Comparison of ENCODE assay signal across 10 cellular contexts in the genomic region with DNA sequence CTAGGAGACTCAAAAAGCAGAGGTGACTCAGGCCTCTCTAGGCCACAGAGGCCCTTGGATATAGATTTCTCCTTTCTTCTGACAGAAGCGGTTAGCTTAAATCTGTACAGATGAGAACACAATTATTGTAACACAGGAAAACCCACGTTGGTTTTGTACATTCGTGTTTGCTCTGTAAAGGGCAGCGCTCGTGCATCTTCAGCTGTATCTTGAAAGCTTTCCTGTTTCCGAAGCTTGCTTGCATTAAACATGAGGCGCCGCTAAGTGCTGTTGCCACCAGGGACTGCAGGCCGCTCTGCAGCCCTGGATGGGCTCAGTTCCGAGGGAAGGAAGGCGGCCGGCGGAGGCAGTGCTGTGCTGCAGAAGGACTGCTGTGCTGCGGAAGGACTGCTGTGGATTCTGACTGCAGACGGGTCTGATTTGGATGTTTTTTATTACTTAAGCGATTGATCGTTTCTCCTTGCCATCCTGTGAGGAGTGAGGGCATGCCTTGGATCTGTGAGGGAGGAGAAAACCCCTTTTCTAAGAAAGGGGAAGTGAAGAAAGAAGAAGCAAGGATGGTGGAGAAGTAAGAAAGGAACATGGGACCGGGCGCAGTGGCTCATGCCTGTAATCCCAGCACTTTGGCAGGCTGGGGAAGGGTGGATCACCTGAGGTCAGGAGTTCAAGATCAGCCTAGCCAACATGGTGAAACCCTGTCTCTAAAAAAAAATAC. TPM values are rescaled to one million over a fixed set of nuclear protein-coding genes. Genes with fewer than 3 reads are reported as not detected.
DNase-seq lines count a peak whose midpoint lies in the region; ATAC-seq, FAIRE-seq and TF ChIP-seq lines count a peak whose summit lies in the region.
"Had no signal": no experiment of that assay in that cellular context is flagged by ENCODE, and none has a peak within 500 bp of the region (broad histone marks: within the 10 kb centered on the region; RNA-seq: fewer than 3 reads in every experiment).

No MANE protein-coding gene starts in this region.

- no peak for FAIRE-seq in GM12878 (lab: Jason Lieb, UNC)

- H4K20me1 ChIP-seq in GM12878 (ENCODE audit: control insufficient read depth, insufficient read depth) = no peaks in the 10 kb centered on the region

- peak overlapping the region; percentile 60 for H3K4me3 Mint-ChIP-seq in activated CD4-positive, alpha-beta T cell treated with anti-CD3 and anti-CD28 coated beads, Interleukin-2, amount 10 ng/mL, durations not matched to agents 24 days and 14 days
- peak overlapping the region in 2 of 10 donors; percentile 10 to 18 for H3K4me3 Mint-ChIP-seq in naive thymus-derived CD4-positive, alpha-beta T cell
- H3K4me3 Mint-ChIP-seq: stimulated activated naive CD8-positive, alpha-beta T cell treated with anti-CD3 and anti-CD28 coated beads, Interleukin-15, Interleukin-2, amounts not matched to agents 100 ng/mL and 50 ng/mL, for 24 hours had no signal

- peak; percentile 68 for DNase-seq in activated CD4-positive, alpha-beta T cell treated with anti-CD3 and anti-CD28 coated beads, Interleukin-2, amount 10 ng/mL, durations not matched to agents 24 days and 14 days
- DNase-seq in activated CD4-positive, alpha-beta T cell treated with anti-CD3 and anti-CD28 coated beads, Interleukin-2, amount 50 U/mL, for 4 hours = no peak
- no peak for DNase-seq in GM12878 (ENCODE audit: low read depth, low spot score)
- DNase-seq in naive thymus-derived CD4-positive, alpha-beta T cell = no peak
- DNase-seq in T-helper 9 cell = no peak
- DNase-seq in RWPE1 (ENCODE audit: low spot score) = no peak

- 37% methylated on average over 19 of the region's 19 CpGs for WGBS in GM12878 (ENCODE audit: insufficient coverage, insufficient replicate concordance, low lambda C conversion rate, missing lambda C conversion rate)

- H3K27me3 ChIP-seq in GM12878 (replicated peaks in 1 of 2; ENCODE audit: control insufficient read depth in 2 of 2, insufficient read depth in 2 of 2, low read length in 1 of 2) = no peaks in the 10 kb centered on the region; a peak in 1 of 4 replicates
- peaks cover 0 to 5% of the 10 kb centered on the region in 2 donors for H3K27me3 ChIP-seq in naive thymus-derived CD4-positive, alpha-beta T cell (ENCODE audit: control insufficient read depth in 2 of 2, insufficient read depth in 2 of 2, low read length in 2 of 2)
- H3K27me3 ChIP-seq: SJSA1 had no signal

- peaks cover 38% of the 10 kb centered on the region for H3K27me3 Mint-ChIP-seq in activated CD4-positive, alpha-beta T cell treated with anti-CD3 and anti-CD28 coated beads, Interleukin-2, amount 10 ng/mL, durations not matched to agents 24 days and 14 days
- H3K27me3 Mint-ChIP-seq in naive thymus-derived CD4-positive, alpha-beta T cell = peaks cover 36 to 78% (median 50%) of the 10 kb centered on the region in 5 donors

- no peaks in the 10 kb centered on the region for H3K9me3 Mint-ChIP-seq in activated CD4-positive, alpha-beta T cell treated with anti-CD3 and anti-CD28 coated beads, Interleukin-2, amount 10 ng/mL, durations not matched to agents 24 days and 14 days
- no peaks in the 10 kb centered on the region for H3K9me3 Mint-ChIP-seq in naive thymus-derived CD4-positive, alpha-beta T cell
- H3K9me3 Mint-ChIP-seq: stimulated activated naive CD8-positive, alpha-beta T cell treated with anti-CD3 and anti-CD28 coated beads, Interleukin-15, Interleukin-2, amounts not matched to agents 100 ng/mL and 50 ng/mL, for 24 hours had no signal

- H3K4me2 ChIP-seq in GM12878 (ENCODE audit: control insufficient read depth, insufficient read depth) = peak overlapping the region; percentile 36

- H3K36me3 Mint-ChIP-seq in activated CD4-positive, alpha-beta T cell treated with anti-CD3 and anti-CD28 coated beads, Interleukin-2, amount 10 ng/mL, durations not matched to agents 24 days and 14 days (ENCODE audit: low read depth) = no peaks in the 10 kb centered on the region
- H3K36me3 Mint-ChIP-seq in naive thymus-derived CD4-positive, alpha-beta T cell = no peaks in the 10 kb centered on the region

- POLR2A ChIA-PET in GM12878 (lab: Charles Lee) = no interaction called here
- POLR2A ChIA-PET in naive thymus-derived CD4-positive, alpha-beta T cell (lab: Charles Lee) = no interaction called here
- POLR2A ChIA-PET in RWPE1 (lab: Yijun Ruan, JAX; ENCODE audit: low non-redundant PET) = no interaction called here

- TF ChIP-seq CTCF in GM12878 (IDR thresholded peaks at IDR 0.05 in 2 of 3, conservative IDR thresholded peaks at IDR 0.05 in 1 of 3; ENCODE audit: control insufficient read depth in 2 of 3, extremely low read depth in 1 of 3, insufficient read depth in 1 of 3, low read depth in 3 of 3, low read length in 3 of 3) (no peak), RWPE1 (conservative IDR thresholded peaks at IDR 0.05; ENCODE audit: low read depth) (no peak)

- intact Hi-C loops in activated CD4-positive, alpha-beta T cell treated with anti-CD3 and anti-CD28 coated beads, Interleukin-2, amount 10 ng/mL, durations not matched to agents 24 days and 14 days (cut with micrococcal nuclease) = loop anchor here (5.0 to 10.0 kb wide), 3 partner anchors 142 to 403 kb away; a partner anchor contains a TSS
- intact Hi-C loops in GM12878 (cut with micrococcal nuclease; ENCODE audit: unreplicated experiment) = loop anchor here (5.0 to 10.0 kb wide), 2 partner anchors 140 to 323 kb away; no protein-coding TSS in a partner anchor
- intact Hi-C loops in naive thymus-derived CD4-positive, alpha-beta T cell (cut with micrococcal nuclease) = loop anchor here (5.0 kb wide), 3 partner anchors 62 to 1512 kb away; a partner anchor contains a TSS

- no peak overlapping the region for H3K27ac ChIP-seq in GM12878 (ENCODE audit: control insufficient read depth, insufficient read depth)
- H3K27ac ChIP-seq in naive thymus-derived CD4-positive, alpha-beta T cell (ENCODE audit: low read depth, low read length) = no peak overlapping the region
- no peak overlapping the region for H3K27ac ChIP-seq in RWPE1
- H3K27ac ChIP-seq: SJSA1 had no signal

- H3K9me3 ChIP-seq in GM12878 (replicated peaks; ENCODE audit: control insufficient read depth, insufficient read depth, low read length) = no peaks in the 10 kb centered on the region
- no peaks in the 10 kb centered on the region for H3K9me3 ChIP-seq in naive thymus-derived CD4-positive, alpha-beta T cell (ENCODE audit: control insufficient read depth in 2 of 3, low read length in 3 of 3)
- H3K9me3 ChIP-seq: SJSA1 had no signal

- no peak overlapping the region; the same call in 1 of the 2 replicates for H2AFZ ChIP-seq in GM12878 (ENCODE audit: control insufficient read depth, low read depth, low read length)

- H3K79me2 ChIP-seq in GM12878 (ENCODE audit: control insufficient read depth, insufficient read depth, low read length) = no peaks in the 10 kb centered on the region

- CTCF ChIA-PET in GM12878 (lab: Yijun Ruan, JAX) = interaction anchor here (0.9 to 6.5 kb wide), 3 partner anchors 10 to 404 kb away, joined by 3 to 55 read pairs (median 3); no protein-coding TSS in a partner anchor
- CTCF ChIA-PET in naive thymus-derived CD4-positive, alpha-beta T cell (lab: Charles Lee) = no interaction called here
- CTCF ChIA-PET in RWPE1 (lab: Yijun Ruan, JAX) = interaction anchor here (0.6 kb wide), 1 partner anchor 1398 kb away, joined by 3 read pairs; no protein-coding TSS in a partner anchor

- no peak overlapping the region for H3K4me3 ChIP-seq in GM12878
- no peak overlapping the region for H3K4me3 ChIP-seq in naive thymus-derived CD4-positive, alpha-beta T cell (ENCODE audit: low read length)
- H3K4me3 ChIP-seq: SJSA1 had no signal

- ATAC-seq in HG02852 (IDR thresholded peaks at IDR 0.05; ENCODE audit: unreplicated experiment) (peak; percentile 44), GM12878 (peak; percentile 50), HG03442 (IDR thresholded peaks at IDR 0.05; ENCODE audit: unreplicated experiment) (no peak)
- ATAC-seq in naive thymus-derived CD4-positive, alpha-beta T cell = peak; percentile 54

- peaks cover 25% of the 10 kb centered on the region for H3K4me1 Mint-ChIP-seq in activated CD4-positive, alpha-beta T cell treated with anti-CD3 and anti-CD28 coated beads, Interleukin-2, amount 10 ng/mL, durations not matched to agents 24 days and 14 days
- H3K4me1 Mint-ChIP-seq in naive thymus-derived CD4-positive, alpha-beta T cell = peaks cover 0 to 28% (median 12%) of the 10 kb centered on the region in 7 donors

- no peak overlapping the region for H3K27ac Mint-ChIP-seq in activated CD4-positive, alpha-beta T cell treated with anti-CD3 and anti-CD28 coated beads, Interleukin-2, amount 10 ng/mL, durations not matched to agents 24 days and 14 days
- H3K27ac Mint-ChIP-seq in naive thymus-derived CD4-positive, alpha-beta T cell = peak overlapping the region in 1 of 9 donors; percentile 43
- H3K27ac Mint-ChIP-seq: stimulated activated naive CD8-positive, alpha-beta T cell treated with anti-CD3 and anti-CD28 coated beads, Interleukin-15, Interleukin-2, amounts not matched to agents 100 ng/mL and 50 ng/mL, for 24 hours had no signal

- no TSS peak for BruUV-seq in GM12878 (replicated peaks; lab: Mats Ljungman, UMichigan)

- H3K36me3 ChIP-seq in GM12878 (ENCODE audit: control insufficient read depth in 2 of 2, insufficient read depth in 2 of 2, low read length in 1 of 2) = no peaks in the 10 kb centered on the region
- no peaks in the 10 kb centered on the region for H3K36me3 ChIP-seq in naive thymus-derived CD4-positive, alpha-beta T cell (ENCODE audit: control insufficient read depth in 2 of 3, insufficient read depth in 3 of 3, low read length in 3 of 3)
- H3K36me3 ChIP-seq: SJSA1 had no signal

- SMC1A ChIA-PET in GM12878 (lab: Charles Lee; ENCODE audit: uncharacterized antibody, unreplicated experiment) = interaction anchor here (1.2 to 4.5 kb wide), 2 partner anchors 83 to 255 kb away, joined by 4 to 35 read pairs; no protein-coding TSS in a partner anchor

- TF ChIP-seq EP300 in GM12878 (IDR thresholded peaks at IDR 0.05; ENCODE audit: borderline replicate concordance in 1 of 2, control insufficient read depth in 1 of 2, low read depth in 2 of 2, low read length in 2 of 2) = no peak

- no peak overlapping the region for H3K9ac ChIP-seq in GM12878 (ENCODE audit: control insufficient read depth, insufficient read depth, low read length)

- RAD21 ChIA-PET in GM12878 (lab: Charles Lee; ENCODE audit: unreplicated experiment) = no interaction called here

- in situ Hi-C loops in GM12878 (cut with MboI) = loop anchor here (5.0 to 10.0 kb wide), 2 partner anchors 252 to 540 kb away; no protein-coding TSS in a partner anchor

- no peaks in the 10 kb centered on the region for H3K4me1 ChIP-seq in GM12878 (ENCODE audit: control insufficient read depth, insufficient read depth, low read length)
- H3K4me1 ChIP-seq in naive thymus-derived CD4-positive, alpha-beta T cell (ENCODE audit: control insufficient read depth in 2 of 2, insufficient read depth in 2 of 2, low read length in 2 of 2) = no peaks in the 10 kb centered on the region

- no peak for TF ChIP-seq POLR2A in GM12878 (IDR thresholded peaks at IDR 0.05; ENCODE audit: low read depth, low read length)

- no peak for TF ChIP-seq RAD21 in GM12878 (IDR thresholded peaks at IDR 0.05; ENCODE audit: insufficient read depth, low read depth, low read length)

RNA-seq across cellular contexts. Expression of a gene that starts 53.4 kb away (rescaled TPM):
- total RNA-seq in activated CD4-positive, alpha-beta T cell treated with anti-CD3 and anti-CD28 coated beads, Interleukin-2, amount 10 ng/mL, durations not matched to agents 24 days and 14 days = 24.2 and 24.7 TPM in 2 replicates
- total RNA-seq in GM12878 (2013; cell fraction: nucleolus; rRNA removed) = 31.8 and 35.9 TPM in 2 replicates
- total RNA-seq in GM12878 (2014; rRNA removed) (10.2 and 14.0 TPM in 2 replicates), GM12878 (2014; rRNA removed; fragmentation: Illumina TruSeq; extraction: Trizol) (17.3 and 18.0 TPM in 2 replicates), GM12878 (2021) (26.6 and 30.4 TPM in 2 replicates)
- 7.3 TPM for polyA plus RNA-seq in GM12878 (2011; ENCODE audit: low read depth)
- polyA plus RNA-seq in GM12878 (2011; rRNA removed) (16.8 and 24.1 TPM in 2 replicates), GM12878 (2014; fragmentation: Illumina TruSeq; extraction: Trizol) (18.0 and 21.6 TPM in 2 replicates), GM12878 (2014; fragmentation: Nextera tagmentation; extraction: Ambion mirVana) (1 to 10 TPM; 6.8 to 9.2 TPM), GM12878 (2014; rRNA removed) (10.7 and 13.0 TPM in 2 replicates), GM12878 (2016; fragmentation: Nextera tagmentation; extraction: Ambion mirVana) (10 to 100 TPM; 20.7 to 26.5 TPM)
- polyA plus RNA-seq in GM12878 (2011; cell fraction: cytosol; rRNA removed) = 5.7 and 7.1 TPM in 2 replicates
- polyA plus RNA-seq in GM12878 (2011; cell fraction: nucleus; rRNA removed) = 20.9 and 22.2 TPM in 2 replicates
- 12.7 and 14.4 TPM in 2 replicates for polyA plus RNA-seq in GM12878 (2012)
- 16.7 and 26.6 TPM in 2 replicates for polyA minus RNA-seq in GM12878 (2011; rRNA and poly(A)+ RNA removed)
- 17.4 and 30.0 TPM in 2 replicates for polyA minus RNA-seq in GM12878 (2011; cell fraction: cytosol; rRNA and poly(A)+ RNA removed)
- polyA minus RNA-seq in GM12878 (2011; cell fraction: nucleus; rRNA and poly(A)+ RNA removed) = 10.8 and 14.2 TPM in 2 replicates
- total RNA-seq in naive thymus-derived CD4-positive, alpha-beta T cell = 10 to 100 TPM; 17.5 to 28.7 (median 19.6) TPM
- 1 to 10 TPM; 6.1 to 6.2 TPM for polyA plus RNA-seq in naive thymus-derived CD4-positive, alpha-beta T cell
